Comparison of ENCODE assay signal across 1 cellular context in the genomic region with DNA sequence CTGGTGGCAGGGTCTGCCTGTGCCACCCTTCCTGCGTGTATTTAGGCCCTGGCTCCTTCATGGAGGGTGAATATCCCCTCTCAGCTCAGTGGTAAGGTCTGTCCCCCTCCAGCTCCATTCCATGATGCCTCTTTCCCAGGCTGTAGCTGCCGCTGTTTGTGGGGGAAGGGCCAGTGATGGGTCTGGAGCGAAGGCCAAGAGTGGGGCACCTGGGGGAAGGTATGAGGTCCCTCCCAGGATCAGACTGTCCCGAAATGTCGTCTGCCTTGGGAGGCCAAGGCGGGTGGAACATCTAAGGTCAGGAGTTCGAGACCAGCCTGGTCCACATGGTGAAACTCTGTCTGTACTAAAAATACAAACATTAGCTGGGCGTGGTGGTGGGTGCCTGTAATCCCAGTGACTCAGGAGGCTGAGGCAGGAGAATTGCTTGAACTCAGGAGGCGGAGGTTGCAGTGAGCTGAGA.
TF ChIP-seq lines count a peak whose summit lies in the region.

No MANE protein-coding gene starts in this region.

TF ChIP-seq in HepG2, 621 proteins besides CTCF, POLR2A, EP300 and RAD21:
- TF ChIP-seq REPIN1 (CRISPR knock-in tag; IDR thresholded peaks at IDR 0.05; ENCODE audit: borderline replicate concordance, low read depth) (0 out of 2 replicates have a peak, but pooled peaks have one; percentile 2), ZNF607 (CRISPR knock-in tag; IDR thresholded peaks at IDR 0.05; ENCODE audit: borderline replicate concordance) (0 out of 2 replicates have a peak, but pooled peaks have one; percentile 41), SMAD9 (CRISPR knock-in tag; IDR thresholded peaks at IDR 0.05) (0 out of 2 replicates have a peak, but pooled peaks have one; percentile 40), SALL1 (CRISPR knock-in tag; IDR thresholded peaks at IDR 0.05) (0 out of 2 replicates have a peak, but pooled peaks have one; percentile 12), CCDC6 (CRISPR knock-in tag; IDR thresholded peaks at IDR 0.05) (0 out of 2 replicates have a peak, but pooled peaks have one; percentile 27), ZNF101 (CRISPR knock-in tag; IDR thresholded peaks at IDR 0.05; ENCODE audit: borderline replicate concordance, low read depth) (no peak), ZBTB38 (CRISPR knock-in tag; IDR thresholded peaks at IDR 0.05) (no peak)
- TF ChIP-seq, protein P1, sequence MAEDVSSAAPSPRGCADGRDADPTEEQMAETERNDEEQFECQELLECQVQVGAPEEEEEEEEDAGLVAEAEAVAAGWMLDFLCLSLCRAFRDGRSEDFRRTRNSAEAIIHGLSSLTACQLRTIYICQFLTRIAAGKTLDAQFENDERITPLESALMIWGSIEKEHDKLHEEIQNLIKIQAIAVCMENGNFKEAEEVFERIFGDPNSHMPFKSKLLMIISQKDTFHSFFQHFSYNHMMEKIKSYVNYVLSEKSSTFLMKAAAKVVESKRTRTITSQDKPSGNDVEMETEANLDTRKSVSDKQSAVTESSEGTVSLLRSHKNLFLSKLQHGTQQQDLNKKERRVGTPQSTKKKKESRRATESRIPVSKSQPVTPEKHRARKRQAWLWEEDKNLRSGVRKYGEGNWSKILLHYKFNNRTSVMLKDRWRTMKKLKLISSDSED (CRISPR knock-in tag; IDR thresholded peaks at IDR 0.05), result no peak
- TF ChIP-seq, protein P2, sequence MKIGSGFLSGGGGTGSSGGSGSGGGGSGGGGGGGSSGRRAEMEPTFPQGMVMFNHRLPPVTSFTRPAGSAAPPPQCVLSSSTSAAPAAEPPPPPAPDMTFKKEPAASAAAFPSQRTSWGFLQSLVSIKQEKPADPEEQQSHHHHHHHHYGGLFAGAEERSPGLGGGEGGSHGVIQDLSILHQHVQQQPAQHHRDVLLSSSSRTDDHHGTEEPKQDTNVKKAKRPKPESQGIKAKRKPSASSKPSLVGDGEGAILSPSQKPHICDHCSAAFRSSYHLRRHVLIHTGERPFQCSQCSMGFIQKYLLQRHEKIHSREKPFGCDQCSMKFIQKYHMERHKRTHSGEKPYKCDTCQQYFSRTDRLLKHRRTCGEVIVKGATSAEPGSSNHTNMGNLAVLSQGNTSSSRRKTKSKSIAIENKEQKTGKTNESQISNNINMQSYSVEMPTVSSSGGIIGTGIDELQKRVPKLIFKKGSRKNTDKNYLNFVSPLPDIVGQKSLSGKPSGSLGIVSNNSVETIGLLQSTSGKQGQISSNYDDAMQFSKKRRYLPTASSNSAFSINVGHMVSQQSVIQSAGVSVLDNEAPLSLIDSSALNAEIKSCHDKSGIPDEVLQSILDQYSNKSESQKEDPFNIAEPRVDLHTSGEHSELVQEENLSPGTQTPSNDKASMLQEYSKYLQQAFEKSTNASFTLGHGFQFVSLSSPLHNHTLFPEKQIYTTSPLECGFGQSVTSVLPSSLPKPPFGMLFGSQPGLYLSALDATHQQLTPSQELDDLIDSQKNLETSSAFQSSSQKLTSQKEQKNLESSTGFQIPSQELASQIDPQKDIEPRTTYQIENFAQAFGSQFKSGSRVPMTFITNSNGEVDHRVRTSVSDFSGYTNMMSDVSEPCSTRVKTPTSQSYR (CRISPR knock-in tag; IDR thresholded peaks at IDR 0.05; ENCODE audit: borderline replicate concordance), result peak; percentile 58
- TF ChIP-seq, protein P3, sequence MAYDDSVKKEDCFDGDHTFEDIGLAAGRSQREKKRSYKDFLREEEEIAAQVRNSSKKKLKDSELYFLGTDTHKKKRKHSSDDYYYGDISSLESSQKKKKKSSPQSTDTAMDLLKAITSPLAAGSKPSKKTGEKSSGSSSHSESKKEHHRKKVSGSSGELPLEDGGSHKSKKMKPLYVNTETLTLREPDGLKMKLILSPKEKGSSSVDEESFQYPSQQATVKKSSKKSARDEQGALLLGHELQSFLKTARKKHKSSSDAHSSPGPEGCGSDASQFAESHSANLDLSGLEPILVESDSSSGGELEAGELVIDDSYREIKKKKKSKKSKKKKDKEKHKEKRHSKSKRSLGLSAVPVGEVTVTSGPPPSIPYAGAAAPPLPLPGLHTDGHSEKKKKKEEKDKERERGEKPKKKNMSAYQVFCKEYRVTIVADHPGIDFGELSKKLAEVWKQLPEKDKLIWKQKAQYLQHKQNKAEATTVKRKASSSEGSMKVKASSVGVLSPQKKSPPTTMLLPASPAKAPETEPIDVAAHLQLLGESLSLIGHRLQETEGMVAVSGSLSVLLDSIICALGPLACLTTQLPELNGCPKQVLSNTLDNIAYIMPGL (CRISPR knock-in tag; IDR thresholded peaks at IDR 0.05; ENCODE audit: borderline replicate concordance in 1 of 2, low read depth in 1 of 2), result 0 out of 4 replicates have a peak, but pooled peaks of 1 of the 2 experiments have one; percentile 2
- TF ChIP-seq, protein P4, sequence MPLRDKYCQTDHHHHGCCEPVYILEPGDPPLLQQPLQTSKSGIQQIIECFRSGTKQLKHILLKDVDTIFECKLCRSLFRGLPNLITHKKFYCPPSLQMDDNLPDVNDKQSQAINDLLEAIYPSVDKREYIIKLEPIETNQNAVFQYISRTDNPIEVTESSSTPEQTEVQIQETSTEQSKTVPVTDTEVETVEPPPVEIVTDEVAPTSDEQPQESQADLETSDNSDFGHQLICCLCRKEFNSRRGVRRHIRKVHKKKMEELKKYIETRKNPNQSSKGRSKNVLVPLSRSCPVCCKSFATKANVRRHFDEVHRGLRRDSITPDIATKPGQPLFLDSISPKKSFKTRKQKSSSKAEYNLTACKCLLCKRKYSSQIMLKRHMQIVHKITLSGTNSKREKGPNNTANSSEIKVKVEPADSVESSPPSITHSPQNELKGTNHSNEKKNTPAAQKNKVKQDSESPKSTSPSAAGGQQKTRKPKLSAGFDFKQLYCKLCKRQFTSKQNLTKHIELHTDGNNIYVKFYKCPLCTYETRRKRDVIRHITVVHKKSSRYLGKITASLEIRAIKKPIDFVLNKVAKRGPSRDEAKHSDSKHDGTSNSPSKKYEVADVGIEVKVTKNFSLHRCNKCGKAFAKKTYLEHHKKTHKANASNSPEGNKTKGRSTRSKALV (CRISPR knock-in tag; IDR thresholded peaks at IDR 0.05), result no peak
- TF ChIP-seq, protein P5, sequence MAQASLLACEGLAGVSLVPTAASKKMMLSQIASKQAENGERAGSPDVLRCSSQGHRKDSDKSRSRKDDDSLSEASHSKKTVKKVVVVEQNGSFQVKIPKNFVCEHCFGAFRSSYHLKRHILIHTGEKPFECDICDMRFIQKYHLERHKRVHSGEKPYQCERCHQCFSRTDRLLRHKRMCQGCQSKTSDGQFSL (CRISPR knock-in tag; IDR thresholded peaks at IDR 0.05), result 0 out of 2 replicates have a peak, but pooled peaks have one; percentile 48
- TF ChIP-seq, protein P6, sequence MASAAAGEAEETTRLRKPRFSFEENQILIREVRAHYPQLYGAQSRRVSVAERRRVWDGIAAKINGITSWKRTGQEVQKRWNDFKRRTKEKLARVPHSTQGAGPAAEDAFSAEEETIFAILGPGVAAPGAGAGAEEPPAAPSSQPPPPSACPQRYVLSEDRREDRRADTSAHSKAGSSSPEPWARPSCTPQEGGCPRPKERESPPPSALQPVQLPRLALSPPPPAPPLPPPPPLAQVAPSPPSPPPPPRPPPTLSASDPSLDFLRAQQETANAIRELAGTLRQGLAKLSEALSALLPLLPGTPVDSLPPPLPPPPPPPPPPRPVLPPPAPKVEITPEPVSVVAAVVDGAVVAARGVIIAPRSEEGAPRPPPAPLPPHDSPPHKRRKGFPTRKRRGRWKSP (CRISPR knock-in tag; IDR thresholded peaks at IDR 0.05), result no peak
- TF ChIP-seq, protein P7, sequence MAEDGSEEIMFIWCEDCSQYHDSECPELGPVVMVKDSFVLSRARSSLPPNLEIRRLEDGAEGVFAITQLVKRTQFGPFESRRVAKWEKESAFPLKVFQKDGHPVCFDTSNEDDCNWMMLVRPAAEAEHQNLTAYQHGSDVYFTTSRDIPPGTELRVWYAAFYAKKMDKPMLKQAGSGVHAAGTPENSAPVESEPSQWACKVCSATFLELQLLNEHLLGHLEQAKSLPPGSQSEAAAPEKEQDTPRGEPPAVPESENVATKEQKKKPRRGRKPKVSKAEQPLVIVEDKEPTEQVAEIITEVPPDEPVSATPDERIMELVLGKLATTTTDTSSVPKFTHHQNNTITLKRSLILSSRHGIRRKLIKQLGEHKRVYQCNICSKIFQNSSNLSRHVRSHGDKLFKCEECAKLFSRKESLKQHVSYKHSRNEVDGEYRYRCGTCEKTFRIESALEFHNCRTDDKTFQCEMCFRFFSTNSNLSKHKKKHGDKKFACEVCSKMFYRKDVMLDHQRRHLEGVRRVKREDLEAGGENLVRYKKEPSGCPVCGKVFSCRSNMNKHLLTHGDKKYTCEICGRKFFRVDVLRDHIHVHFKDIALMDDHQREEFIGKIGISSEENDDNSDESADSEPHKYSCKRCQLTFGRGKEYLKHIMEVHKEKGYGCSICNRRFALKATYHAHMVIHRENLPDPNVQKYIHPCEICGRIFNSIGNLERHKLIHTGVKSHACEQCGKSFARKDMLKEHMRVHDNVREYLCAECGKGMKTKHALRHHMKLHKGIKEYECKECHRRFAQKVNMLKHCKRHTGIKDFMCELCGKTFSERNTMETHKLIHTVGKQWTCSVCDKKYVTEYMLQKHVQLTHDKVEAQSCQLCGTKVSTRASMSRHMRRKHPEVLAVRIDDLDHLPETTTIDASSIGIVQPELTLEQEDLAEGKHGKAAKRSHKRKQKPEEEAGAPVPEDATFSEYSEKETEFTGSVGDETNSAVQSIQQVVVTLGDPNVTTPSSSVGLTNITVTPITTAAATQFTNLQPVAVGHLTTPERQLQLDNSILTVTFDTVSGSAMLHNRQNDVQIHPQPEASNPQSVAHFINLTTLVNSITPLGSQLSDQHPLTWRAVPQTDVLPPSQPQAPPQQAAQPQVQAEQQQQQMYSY (CRISPR knock-in tag; IDR thresholded peaks at IDR 0.05), result peak; percentile 82
TF ChIP-seq in HepG2: peak in this region for 9.
